Comparison of ENCODE assay signal across 23 cellular contexts in genomic region chr17:31428512-31428911, GRCh38.
"Had no signal": no experiment of that assay in that cellular context is flagged by ENCODE, and none has a peak within 500 bp of the region (broad histone marks: within the 10 kb centered on the region; RNA-seq: fewer than 3 reads in every experiment).

No MANE protein-coding gene starts in this region.

- H3K27me3 ChIP-seq: colonic mucosa, right atrium auricular region, thyroid gland, vagina had no signal

- FAIRE-seq: endometrium had no signal

- DNase-seq: colonic mucosa; dermis blood vessel endothelial cell; effector memory CD8-positive, alpha-beta T cell; erythroblast; esophagus squamous epithelium; foreskin melanocyte; glutamatergic neuron; immature natural killer cell; naive B cell; stimulated activated CD4-positive, alpha-beta T cell treated with anti-CD3 and anti-CD28 coated beads, Interleukin-12 subunit alpha, Interleukin-12 subunit beta, amount 100 ng/mL, for 4 hours; stimulated activated CD4-positive, alpha-beta T cell treated with anti-CD3 and anti-CD28 coated beads, Interleukin-1b, Interleukin-23, amount 100 ng/mL, for 48 hours; stimulated activated CD4-positive, alpha-beta T cell treated with anti-CD3 and anti-CD28 coated beads, Interleukin-4, amount 100 ng/mL, for 1 hour; stimulated activated CD8-positive, alpha-beta memory T cell treated with anti-CD3 and anti-CD28 coated beads, Interleukin-4, amount 100 ng/mL, for 48 hours; stimulated activated naive CD4-positive, alpha-beta T cell treated with Interleukin-2 at 50 U/mL for 16 hours; stomach; thyroid gland had no signal

- H3K4me2 ChIP-seq: smooth muscle cell had no signal

- H3K27ac ChIP-seq: colonic mucosa, esophagus squamous epithelium, prostate gland, right atrium auricular region, stomach, thyroid gland, vagina had no signal

- H3K36me3 ChIP-seq: colonic mucosa, esophagus squamous epithelium, prostate gland, right atrium auricular region, stomach, thyroid gland, vagina had no signal

- H3K4me1 ChIP-seq: colonic mucosa, esophagus squamous epithelium, prostate gland, vagina had no signal

- H3K9me3 ChIP-seq: colonic mucosa, esophagus squamous epithelium, mucosa of descending colon, prostate gland, right atrium auricular region, stomach, thyroid gland, vagina had no signal

- H3K4me3 ChIP-seq: colonic mucosa, esophagus squamous epithelium, lung, mucosa of descending colon, prostate gland, right atrium auricular region, smooth muscle cell, stomach, thyroid gland, vagina had no signal
